In the genomic region with DNA sequence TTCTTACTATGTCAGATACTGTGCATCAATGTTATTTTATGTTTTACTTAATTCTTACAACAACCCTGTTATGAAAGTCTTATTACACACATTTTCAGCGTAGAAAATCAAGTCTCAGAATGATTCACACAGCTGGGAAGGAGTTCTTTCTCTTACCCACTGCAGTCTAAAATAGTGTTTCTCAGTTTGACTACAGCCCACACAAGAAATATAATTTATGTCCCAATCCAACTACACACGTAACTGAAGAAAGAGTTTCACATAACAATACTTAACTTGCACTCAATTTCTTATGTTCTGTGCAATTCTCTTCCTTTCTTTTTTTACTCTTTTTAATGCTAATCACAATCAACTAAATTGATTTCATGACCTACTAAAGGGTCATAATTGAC, we compare ENCODE assay signal across 11 cellular contexts.
DNase-seq lines count a peak whose midpoint lies in the region; ATAC-seq, FAIRE-seq and TF ChIP-seq lines count a peak whose summit lies in the region.
"Had no signal": no experiment of that assay in that cellular context is flagged by ENCODE, and none has a peak within 500 bp of the region (broad histone marks: within the 10 kb centered on the region; RNA-seq: fewer than 3 reads in every experiment).

No MANE protein-coding gene starts in this region.

- H3K36me3 Mint-ChIP-seq in nephron progenitor cell (ENCODE audit: low read depth): no peaks in the 10 kb centered on the region

- no peak for DNase-seq in GM19239 (ENCODE audit: insufficient read length, low spot score)
- DNase-seq in nephron progenitor cell: no peak
- DNase-seq in SKM-1 treated with dmso at 0.1 percent for 144 hours (lab: John Stamatoyannopoulos, UW; ENCODE audit: unreplicated experiment): no peak
- DNase-seq in NCI-H510A treated with DMSO at 0.1 percent for 48 hours (lab: John Stamatoyannopoulos, UW): no peak
- no peak for DNase-seq in stimulated activated CD4-positive, alpha-beta T cell treated with anti-CD3 and anti-CD28 coated beads, Interleukin-4, amount 100 ng/mL, for 24 hours
- DNase-seq: activated gamma-delta T cell, NCI-H446 treated with DMSO at 0.1 percent for 48 hours, T1000 had no signal

- H3K27ac Mint-ChIP-seq in nephron progenitor cell: peak overlapping the region; percentile 90
- H3K27ac Mint-ChIP-seq: dendritic cell treated with granulocyte-macrophage colony-stimulating factor and Interleukin-4, amounts not matched to agents 40 ng/mL and 50 ng/mL, for 4 days had no signal

- FAIRE-seq in GM19239 (lab: Jason Lieb, UNC): peak; percentile 26

- no peaks in the 10 kb centered on the region for H3K27me3 Mint-ChIP-seq in nephron progenitor cell (ENCODE audit: low read depth, poor library complexity)
- H3K27me3 Mint-ChIP-seq: dendritic cell treated with granulocyte-macrophage colony-stimulating factor and Interleukin-4, amounts not matched to agents 40 ng/mL and 50 ng/mL, for 4 days had no signal

- no peaks in the 10 kb centered on the region for H3K9me3 Mint-ChIP-seq in nephron progenitor cell
- H3K9me3 Mint-ChIP-seq: dendritic cell treated with granulocyte-macrophage colony-stimulating factor and Interleukin-4, amounts not matched to agents 40 ng/mL and 50 ng/mL, for 4 days had no signal

- ATAC-seq in HG02588 (IDR thresholded peaks at IDR 0.05; ENCODE audit: unreplicated experiment) (peak; percentile 71), HG03520 (IDR thresholded peaks at IDR 0.05; ENCODE audit: unreplicated experiment) (peak; percentile 68)

- H3K4me1 Mint-ChIP-seq in nephron progenitor cell: peaks cover 79% of the 10 kb centered on the region

- TF ChIP-seq CTCF in nephron progenitor cell (IDR thresholded peaks at IDR 0.05): no peak

- H3K4me3 Mint-ChIP-seq in nephron progenitor cell: peak overlapping the region; percentile 43
- H3K4me3 Mint-ChIP-seq: dendritic cell treated with granulocyte-macrophage colony-stimulating factor and Interleukin-4, amounts not matched to agents 40 ng/mL and 50 ng/mL, for 4 days had no signal
